In genomic region chr21:39579734-39580332, GRCh38 we compare ENCODE assay signal across 14 cellular contexts. TPM values are rescaled to one million over a fixed set of nuclear protein-coding genes. Genes with fewer than 3 reads are reported as not detected.
A peak's percentile ranks its signal among the peaks of the same experiment; 100 is the strongest.
DNase-seq lines count a peak whose midpoint lies in the region; ATAC-seq and TF ChIP-seq lines count a peak whose summit lies in the region.
"Had no signal": no experiment of that assay in that cellular context is flagged by ENCODE, and none has a peak within 500 bp of the region (broad histone marks: within the 10 kb centered on the region; RNA-seq: fewer than 3 reads in every experiment).

No MANE protein-coding gene starts in this region.

- no peaks in the 10 kb centered on the region for H3K4me1 ChIP-seq in breast epithelium
- H3K4me1 ChIP-seq: BLaER1 had no signal

- no peak for TF ChIP-seq POLR2A in breast epithelium (IDR thresholded peaks at IDR 0.05)

- intact Hi-C loops in breast epithelium (cut with DNase I; ENCODE audit: low total_unique reads) = loop anchor here (1.0 kb wide), 1 partner anchor 11 kb away; no protein-coding TSS in a partner anchor
- intact Hi-C loops in sciatic nerve (cut with DNase I) = loop anchor here (10.0 kb wide), 1 partner anchor 1025 kb away; no protein-coding TSS in a partner anchor

- peak; percentile 36 for ATAC-seq in sciatic nerve

- no peak overlapping the region for H3K27ac ChIP-seq in breast epithelium
- no peak overlapping the region for H3K27ac ChIP-seq in coronary artery
- H3K27ac ChIP-seq: BLaER1 had no signal

- no peak overlapping the region for H3K4me3 ChIP-seq in breast epithelium
- H3K4me3 ChIP-seq in coronary artery = no peak overlapping the region
- H3K4me3 ChIP-seq: BLaER1 had no signal

- no peaks in the 10 kb centered on the region for H3K36me3 ChIP-seq in breast epithelium
- H3K36me3 ChIP-seq: BLaER1 had no signal

- DNase-seq in T47D (ENCODE audit: low read depth in 1 of 2, low spot score in 1 of 2) (peak; percentile 19 to 79), breast epithelium (ENCODE audit: low spot score in 2 of 2) (no peak), islet precursor cell (peak; percentile 70), sciatic nerve (ENCODE audit: low spot score) (no peak), coronary artery (ENCODE audit: low spot score) (no peak), GM13977 (ENCODE audit: low spot score) (no peak)
- DNase-seq in central memory CD4-positive, alpha-beta T cell = no peak
- DNase-seq: 8988T; CD4-positive, alpha-beta memory T cell; DMS153; DMS79; GF-D8; H9 had no signal

- no peaks in the 10 kb centered on the region for H3K27me3 ChIP-seq in breast epithelium
- H3K27me3 ChIP-seq: BLaER1 had no signal

- no peaks in the 10 kb centered on the region for H3K9me3 ChIP-seq in breast epithelium
- H3K9me3 ChIP-seq: BLaER1 had no signal

- no peak for TF ChIP-seq CTCF in breast epithelium (IDR thresholded peaks at IDR 0.05)
- TF ChIP-seq CTCF in coronary artery (IDR thresholded peaks at IDR 0.05) = no peak
- TF ChIP-seq CTCF in GM13977 (IDR thresholded peaks at IDR 0.05; ENCODE audit: extremely low read depth, insufficient read depth, missing control alignments) = no peak

- in situ Hi-C loops in T47D (cut with HindIII; ENCODE audit: low pct_unique_long_range_greater_than_20kb, low sequenced_read_pairs) = no loop called here
- in situ Hi-C loops in GM13977 (cut with MboI; ENCODE audit: low pct_unique_long_range_greater_than_20kb, low sequenced_read_pairs, unreplicated experiment) = no loop called here

RNA-seq across cellular contexts. Expression of gene B3GALT5, which starts 32.9 kb away (rescaled TPM):
- total RNA-seq in breast epithelium = 1 to 10 TPM in 2 of 3 donors, not detected in 1; 2.3 to 2.9 TPM
- total RNA-seq in sciatic nerve = not detected
- total RNA-seq: CD4-positive, alpha-beta memory T cell had no signal

Comparison
In these comparisons a context has a peak if more than half of its experiments do, and no peak if none do; other contexts are left out.
1. DNase-seq: peak in T47D (2 of 2) and islet precursor cell (single experiment); none in breast epithelium (0 of 2), sciatic nerve (single experiment), coronary artery (single experiment), GM13977 (single experiment) and central memory CD4-positive, alpha-beta T cell (single experiment).